ENCODE assay signal across 2 cellular contexts in the genomic region with DNA sequence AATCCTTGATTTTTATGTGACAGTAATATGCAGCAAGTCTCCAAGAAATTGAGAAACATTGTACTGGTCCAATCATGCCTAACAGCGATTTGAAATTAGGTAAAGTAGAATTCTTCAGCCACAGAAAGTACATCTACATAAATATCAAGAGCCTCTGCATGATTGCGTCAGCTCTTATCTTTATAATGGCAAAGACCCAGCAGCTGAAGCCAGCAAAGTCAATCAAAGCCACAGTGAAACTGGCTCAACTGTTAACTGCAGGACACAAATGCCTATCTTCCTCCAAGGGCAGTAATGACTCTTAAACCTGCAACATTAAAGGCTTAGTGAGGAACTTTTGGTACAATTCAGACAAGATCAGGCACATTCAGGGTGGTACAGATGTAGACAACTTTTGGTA.
TF ChIP-seq lines count a peak whose summit lies in the region.

No MANE protein-coding gene starts in this region.

TF ChIP-seq in GM23338, 12 proteins besides CTCF, POLR2A, EP300 and RAD21 (continued from another document):
- TF ChIP-seq REST (IDR thresholded peaks at IDR 0.05; ENCODE audit: unreplicated experiment) (no peak), ZNF114 (CRISPR knock-in tag; IDR thresholded peaks at IDR 0.05) (no peak), ETS1 (IDR thresholded peaks at IDR 0.05) (no peak), CREB1 (CRISPR knock-in tag; IDR thresholded peaks at IDR 0.05; ENCODE audit: low read depth) (no peak), NANOG (IDR thresholded peaks at IDR 0.05; ENCODE audit: borderline replicate concordance) (no peak)

TF ChIP-seq in liver, 16 proteins besides CTCF, POLR2A, EP300 and RAD21 (continued from another document):
- TF ChIP-seq ATF3 (IDR thresholded peaks at IDR 0.05) (peak; percentile 88), JUND (IDR thresholded peaks at IDR 0.05) (peak in 1 of 2 donors; percentile 39)
TF ChIP-seq in liver: peak in this region for 2.
